ENCODE assay signal across 1 cellular context in genomic region chr4:105061136-105061696, GRCh38.
TF ChIP-seq lines count a peak whose summit lies in the region.

No MANE protein-coding gene starts in this region.

TF ChIP-seq in K562, 482 proteins besides CTCF, POLR2A, EP300 and RAD21 (continued from another document and continues in another):
- TF ChIP-seq UBTF (IDR thresholded peaks at IDR 0.05; ENCODE audit: borderline replicate concordance in 1 of 2, low read depth in 2 of 2, low read length in 2 of 2) (no peak), ZBTB49 (CRISPR knock-in tag; IDR thresholded peaks at IDR 0.05; ENCODE audit: borderline replicate concordance) (no peak), ZBTB33 (CRISPR knock-in tag; IDR thresholded peaks at IDR 0.05) (no peak), WHSC1 (IDR thresholded peaks at IDR 0.05; ENCODE audit: low read length) (no peak), TRIM28 (IDR thresholded peaks at IDR 0.05) (no peak), CEBPB (tag; IDR thresholded peaks at IDR 0.05) (no peak), PTRF (tag; IDR thresholded peaks at IDR 0.05) (no peak), SMC3 (conservative IDR thresholded peaks at IDR 0.05; ENCODE audit: insufficient read depth, low read depth, low read length) (no peak), ZNF277 (CRISPR knock-in tag; IDR thresholded peaks at IDR 0.05; ENCODE audit: borderline replicate concordance) (no peak), CTCFL (IDR thresholded peaks at IDR 0.05; ENCODE audit: borderline replicate concordance, insufficient read depth, low read depth, low read length, poor library complexity, severe bottlenecking) (no peak), ILK (tag; IDR thresholded peaks at IDR 0.05; ENCODE audit: borderline replicate concordance, low read depth) (no peak), HOMEZ (CRISPR knock-in tag; IDR thresholded peaks at IDR 0.05) (no peak), CXXC5 (CRISPR knock-in tag; IDR thresholded peaks at IDR 0.05) (no peak), GTF2B (IDR thresholded peaks at IDR 0.05; ENCODE audit: extremely low read depth, insufficient read length) (no peak), ZNF407 (IDR thresholded peaks at IDR 0.05; ENCODE audit: low read depth) (no peak), ZNF551 (CRISPR knock-in tag; IDR thresholded peaks at IDR 0.05) (no peak), ZNF79 (CRISPR knock-in tag; IDR thresholded peaks at IDR 0.05; ENCODE audit: low read depth) (no peak), KDM2B (CRISPR knock-in tag; IDR thresholded peaks at IDR 0.05) (no peak), FOXP1 (CRISPR knock-in tag; IDR thresholded peaks at IDR 0.05) (no peak), E2F4 (CRISPR knock-in tag; IDR thresholded peaks at IDR 0.05; ENCODE audit: low read depth) (no peak), YY1 (IDR thresholded peaks at IDR 0.05; ENCODE audit: borderline replicate concordance in 1 of 3, control insufficient read depth in 1 of 3, extremely low read depth in 1 of 3, insufficient read depth in 3 of 3, insufficient read length in 1 of 3, insufficient replicate concordance in 2 of 3, low read depth in 1 of 3, low read length in 2 of 3) (no peak), ELK1 (CRISPR knock-in tag; IDR thresholded peaks at IDR 0.05) (no peak), TAF7 (tag; IDR thresholded peaks at IDR 0.05) (no peak), PKNOX1 (IDR thresholded peaks at IDR 0.05) (peak; percentile 46; the same call in 1 of the 2 replicates), MAX (CRISPR knock-in tag; IDR thresholded peaks at IDR 0.05) (no peak), SIN3A (IDR thresholded peaks at IDR 0.05; ENCODE audit: borderline replicate concordance in 2 of 2, control insufficient read depth in 1 of 2, low read depth in 2 of 2, low read length in 2 of 2) (no peak), NFIC (IDR thresholded peaks at IDR 0.05) (no peak)
